Comparison of ENCODE assay signal across 24 cellular contexts in the genomic region with DNA sequence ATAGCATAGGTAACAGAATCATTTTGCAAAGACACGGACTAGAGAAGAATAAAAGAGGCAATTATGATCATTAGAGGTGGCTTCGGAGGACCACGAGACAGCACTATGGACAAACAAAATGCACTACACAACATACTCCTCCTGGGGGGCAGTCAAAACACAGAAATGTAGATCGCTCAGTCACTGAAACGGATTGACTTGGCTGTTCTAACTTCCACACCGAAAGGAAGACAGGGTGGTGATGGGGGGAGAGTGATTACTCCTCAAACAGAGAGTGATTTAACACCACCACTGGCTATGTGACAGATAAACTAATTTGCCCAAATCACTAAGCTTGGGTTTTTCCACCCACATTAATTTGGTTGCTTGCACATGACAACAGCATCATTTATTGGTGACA. TPM values are rescaled to one million over a fixed set of nuclear protein-coding genes. Genes with fewer than 3 reads are reported as not detected.
"Had no signal": no experiment of that assay in that cellular context is flagged by ENCODE, and none has a peak within 500 bp of the region (broad histone marks: within the 10 kb centered on the region; RNA-seq: fewer than 3 reads in every experiment).

No MANE protein-coding gene starts in this region.

- H3K9me3 Mint-ChIP-seq: activated CD4-positive, alpha-beta T cell treated with anti-CD3 and anti-CD28 coated beads, Interleukin-2, amount 10 ng/mL, durations not matched to agents 7 days and 5 days; activated CD8-positive, alpha-beta T cell treated with anti-CD3 and anti-CD28 coated beads for 36 hours; activated naive CD8-positive, alpha-beta T cell treated with anti-CD3 and anti-CD28 coated beads, Interleukin-2, amount 50 U/mL, for 24 hours; activated T-helper 1 cell treated with anti-CD3 and anti-CD28 coated beads, Interleukin-12 subunit alpha, Interleukin-12 subunit beta, Interleukin-2, Interleukin-4 antibody, amounts not matched to agents 30 ng/mL and 10 ng/mL and 1 ng/mL, durations not matched to agents 14 hours and 24 hours and 36 hours; stimulated activated naive CD8-positive, alpha-beta T cell treated with anti-CD3 and anti-CD28 coated beads, Interleukin-15, amount 100 ng/mL, for 72 hours had no signal

- H3K4me1 Mint-ChIP-seq: activated CD4-positive, alpha-beta T cell treated with anti-CD3 and anti-CD28 coated beads, Interleukin-2, amount 10 ng/mL, durations not matched to agents 7 days and 5 days; activated naive CD8-positive, alpha-beta T cell treated with anti-CD3 and anti-CD28 coated beads, Interleukin-2, amount 50 U/mL, for 24 hours; stimulated activated naive CD8-positive, alpha-beta T cell treated with anti-CD3 and anti-CD28 coated beads, Interleukin-15, amount 100 ng/mL, for 72 hours had no signal

- DNase-seq: activated CD4-positive, alpha-beta T cell treated with anti-CD3 and anti-CD28 coated beads, Interleukin-2, amount 10 ng/mL, durations not matched to agents 7 days and 5 days; activated CD8-positive, alpha-beta T cell treated with anti-CD3 and anti-CD28 coated beads for 36 hours; activated gamma-delta T cell; activated naive CD4-positive, alpha-beta T cell treated with anti-CD3 and anti-CD28 coated beads, Interleukin-2, amount 50 U/mL, for 16 hours; activated naive CD8-positive, alpha-beta T cell treated with anti-CD3 and anti-CD28 coated beads, Interleukin-2, amount 50 U/mL, for 24 hours; body of pancreas; dermis blood vessel endothelial cell; effector memory CD4-positive, alpha-beta T cell; esophagus squamous epithelium; gastrocnemius medialis; left ventricle myocardium superior; mammary epithelial cell; mucosa of descending colon; nephron progenitor cell; pancreas; right lobe of liver; stimulated activated CD4-positive, alpha-beta T cell treated with anti-CD3 and anti-CD28 coated beads, Interleukin-1b, Interleukin-23, amount 100 ng/mL, for 48 hours; stimulated activated naive CD8-positive, alpha-beta T cell treated with anti-CD3 and anti-CD28 coated beads, Interleukin-15, amount 100 ng/mL, for 72 hours; transverse colon; uterus had no signal

- ATAC-seq: activated CD4-positive, CD25-positive, alpha-beta regulatory T cell treated with anti-CD3 and anti-CD28 coated beads, Interleukin-2, amount 50 U/mL, for 24 hours; activated CD8-positive, alpha-beta T cell treated with anti-CD3 and anti-CD28 coated beads for 36 hours; activated naive CD8-positive, alpha-beta T cell treated with anti-CD3 and anti-CD28 coated beads, Interleukin-2, amount 50 U/mL, for 24 hours; body of pancreas; gastrocnemius medialis; left ventricle myocardium superior; mucosa of descending colon; pancreas; right lobe of liver; stimulated activated naive CD8-positive, alpha-beta T cell treated with anti-CD3 and anti-CD28 coated beads, Interleukin-15, amount 100 ng/mL, for 72 hours had no signal

- H3K27ac Mint-ChIP-seq: activated CD4-positive, alpha-beta T cell treated with anti-CD3 and anti-CD28 coated beads, Interleukin-2, amount 10 ng/mL, durations not matched to agents 7 days and 5 days; activated CD8-positive, alpha-beta T cell treated with anti-CD3 and anti-CD28 coated beads for 36 hours; activated naive CD8-positive, alpha-beta T cell treated with anti-CD3 and anti-CD28 coated beads, Interleukin-2, amount 50 U/mL, for 24 hours; activated T-helper 1 cell treated with anti-CD3 and anti-CD28 coated beads, Interleukin-12 subunit alpha, Interleukin-12 subunit beta, Interleukin-2, Interleukin-4 antibody, amounts not matched to agents 30 ng/mL and 10 ng/mL and 1 ng/mL, durations not matched to agents 14 hours and 24 hours and 36 hours; nephron progenitor cell; stimulated activated naive CD8-positive, alpha-beta T cell treated with anti-CD3 and anti-CD28 coated beads, Interleukin-15, amount 100 ng/mL, for 72 hours had no signal

- H3K4me3 Mint-ChIP-seq: activated CD4-positive, alpha-beta T cell treated with anti-CD3 and anti-CD28 coated beads, Interleukin-2, amount 10 ng/mL, durations not matched to agents 7 days and 5 days; activated CD8-positive, alpha-beta T cell treated with anti-CD3 and anti-CD28 coated beads for 36 hours; activated naive CD8-positive, alpha-beta T cell treated with anti-CD3 and anti-CD28 coated beads, Interleukin-2, amount 50 U/mL, for 24 hours; activated T-helper 1 cell treated with anti-CD3 and anti-CD28 coated beads, Interleukin-12 subunit alpha, Interleukin-12 subunit beta, Interleukin-2, Interleukin-4 antibody, amounts not matched to agents 30 ng/mL and 10 ng/mL and 1 ng/mL, durations not matched to agents 14 hours and 24 hours and 36 hours; nephron progenitor cell; stimulated activated naive CD8-positive, alpha-beta T cell treated with anti-CD3 and anti-CD28 coated beads, Interleukin-15, amount 100 ng/mL, for 72 hours had no signal

RNA-seq across cellular contexts. Expression of gene NPFFR1, which starts 36.4 kb away (rescaled TPM):
- total RNA-seq: activated CD4-positive, alpha-beta T cell treated with anti-CD3 and anti-CD28 coated beads, Interleukin-2, amount 10 ng/mL, durations not matched to agents 7 days and 5 days; activated CD8-positive, alpha-beta T cell treated with anti-CD3 and anti-CD28 coated beads for 36 hours; activated T-helper 1 cell treated with anti-CD3 and anti-CD28 coated beads, Interleukin-12 subunit alpha, Interleukin-12 subunit beta, Interleukin-2, Interleukin-4 antibody, amounts not matched to agents 30 ng/mL and 10 ng/mL and 1 ng/mL, durations not matched to agents 14 hours and 24 hours and 36 hours; body of pancreas; cardiac muscle cell; dermis blood vessel endothelial cell; right lobe of liver; T-helper 2 cell treated with Interferon-gamma antibody and Interleukin-4, amounts not matched to agents 100 ng/mL and 5 ng/mL, for 36 hours had no signal
